ENCODE assay signal across 1 cellular context in genomic region chr7:138151731-138152577, GRCh38.
TF ChIP-seq lines count a peak whose summit lies in the region.

No MANE protein-coding gene starts in this region.

TF ChIP-seq in HepG2, 621 proteins besides CTCF, POLR2A, EP300 and RAD21 (continued from another document and continues in another):
- TF ChIP-seq HNF1A (IDR thresholded peaks at IDR 0.05; ENCODE audit: low read depth), result peak; percentile 63; the same call in 1 of the 2 replicates
- TF ChIP-seq HNF1A (CRISPR knock-in tag; IDR thresholded peaks at IDR 0.05; ENCODE audit: borderline replicate concordance), result peak; percentile 83; the same call in 1 of the 2 replicates
- TF ChIP-seq ZNF639 (CRISPR knock-in tag; conservative IDR thresholded peaks at IDR 0.05), result no peak
- TF ChIP-seq ETV5 (CRISPR knock-in tag; IDR thresholded peaks at IDR 0.05; ENCODE audit: borderline replicate concordance), result peak; percentile 39; the same call in 1 of the 2 replicates
- TF ChIP-seq ZBTB25 (CRISPR knock-in tag; IDR thresholded peaks at IDR 0.05), result no peak; the same call in 1 of the 2 replicates
- no peak for TF ChIP-seq ETS1 (CRISPR knock-in tag; IDR thresholded peaks at IDR 0.05)
- peak; percentile 44; the same call in 1 of the 2 replicates for TF ChIP-seq PATZ1 (CRISPR knock-in tag; IDR thresholded peaks at IDR 0.05)
- no peak for TF ChIP-seq FOXP1 (IDR thresholded peaks at IDR 0.05)
- peak; percentile 61; the same call in 1 of the 2 replicates for TF ChIP-seq FOXP1 (CRISPR knock-in tag; IDR thresholded peaks at IDR 0.05)
- TF ChIP-seq ZNF441 (CRISPR knock-in tag; IDR thresholded peaks at IDR 0.05; ENCODE audit: borderline replicate concordance), result no peak
- TF ChIP-seq ATF2 (CRISPR knock-in tag; IDR thresholded peaks at IDR 0.05), result peak; percentile 46; the same call in 1 of the 2 replicates
- no peak for TF ChIP-seq TIGD3 (CRISPR knock-in tag; IDR thresholded peaks at IDR 0.05; ENCODE audit: borderline replicate concordance)
- TF ChIP-seq ZBTB38 (CRISPR knock-in tag; IDR thresholded peaks at IDR 0.05), result 0 out of 2 replicates have a peak, but pooled peaks have one; percentile 2
- peak; percentile 84 for TF ChIP-seq SALL1 (CRISPR knock-in tag; IDR thresholded peaks at IDR 0.05)
- TF ChIP-seq IKZF4 (CRISPR knock-in tag; IDR thresholded peaks at IDR 0.05; ENCODE audit: borderline replicate concordance, low read depth, not compliant biosample characterization), result no peak
- no peak for TF ChIP-seq KLF15 (CRISPR knock-in tag; IDR thresholded peaks at IDR 0.05; ENCODE audit: borderline replicate concordance)
- no peak for TF ChIP-seq MBD4 (IDR thresholded peaks at IDR 0.05; ENCODE audit: borderline replicate concordance, low read length)
- no peak for TF ChIP-seq RNF2 (conservative IDR thresholded peaks at IDR 0.05; ENCODE audit: low read depth)
- peak; percentile 97 for TF ChIP-seq ZMYM2 (CRISPR knock-in tag; IDR thresholded peaks at IDR 0.05)
- no peak for TF ChIP-seq ZNF552 (CRISPR knock-in tag; IDR thresholded peaks at IDR 0.05; ENCODE audit: borderline replicate concordance)
- peak; percentile 99 for TF ChIP-seq ZNF770 (CRISPR knock-in tag; IDR thresholded peaks at IDR 0.05)
- peak; percentile 73 for TF ChIP-seq ZMYM3 (CRISPR knock-in tag; IDR thresholded peaks at IDR 0.05)
- TF ChIP-seq ZSCAN29 (CRISPR knock-in tag; conservative IDR thresholded peaks at IDR 0.05), result no peak
- no peak for TF ChIP-seq REPIN1 (CRISPR knock-in tag; IDR thresholded peaks at IDR 0.05; ENCODE audit: borderline replicate concordance, low read depth)
- no peak for TF ChIP-seq GRHL1 (CRISPR knock-in tag; conservative IDR thresholded peaks at IDR 0.05)
- TF ChIP-seq ZNF720 (CRISPR knock-in tag; IDR thresholded peaks at IDR 0.05), result no peak
- peak; percentile 6; the same call in 1 of the 2 replicates for TF ChIP-seq ZNF644 (CRISPR knock-in tag; IDR thresholded peaks at IDR 0.05; ENCODE audit: low read depth)
- TF ChIP-seq MLX (CRISPR knock-in tag; IDR thresholded peaks at IDR 0.05), result 0 out of 2 replicates have a peak, but pooled peaks have one; percentile 13
- peak; percentile 34 for TF ChIP-seq ELF3 (CRISPR knock-in tag; IDR thresholded peaks at IDR 0.05)
- TF ChIP-seq ATF4 (CRISPR knock-in tag; IDR thresholded peaks at IDR 0.05), result no peak
- no peak for TF ChIP-seq ZNF570 (CRISPR knock-in tag; IDR thresholded peaks at IDR 0.05; ENCODE audit: borderline replicate concordance)
- TF ChIP-seq ZNF44 (CRISPR knock-in tag; IDR thresholded peaks at IDR 0.05), result no peak
- TF ChIP-seq ZNF160 (CRISPR knock-in tag; IDR thresholded peaks at IDR 0.05), result no peak
- 0 out of 2 replicates have a peak, but pooled peaks have one; percentile 16 for TF ChIP-seq SNAPC2 (CRISPR knock-in tag; IDR thresholded peaks at IDR 0.05)
- no peak for TF ChIP-seq ZNF468 (CRISPR knock-in tag; IDR thresholded peaks at IDR 0.05)
- no peak for TF ChIP-seq PAWR (CRISPR knock-in tag; IDR thresholded peaks at IDR 0.05; ENCODE audit: borderline replicate concordance)
- no peak for TF ChIP-seq KLF13 (CRISPR knock-in tag; IDR thresholded peaks at IDR 0.05)
- no peak for TF ChIP-seq KAT7 (CRISPR knock-in tag; IDR thresholded peaks at IDR 0.05; ENCODE audit: borderline replicate concordance)
- TF ChIP-seq MAX (IDR thresholded peaks at IDR 0.05), result peak; percentile 81
- no peak for TF ChIP-seq E2F1 (CRISPR knock-in tag; IDR thresholded peaks at IDR 0.05)
